7 cellular contexts compared by ENCODE assay signal in the genomic region with DNA sequence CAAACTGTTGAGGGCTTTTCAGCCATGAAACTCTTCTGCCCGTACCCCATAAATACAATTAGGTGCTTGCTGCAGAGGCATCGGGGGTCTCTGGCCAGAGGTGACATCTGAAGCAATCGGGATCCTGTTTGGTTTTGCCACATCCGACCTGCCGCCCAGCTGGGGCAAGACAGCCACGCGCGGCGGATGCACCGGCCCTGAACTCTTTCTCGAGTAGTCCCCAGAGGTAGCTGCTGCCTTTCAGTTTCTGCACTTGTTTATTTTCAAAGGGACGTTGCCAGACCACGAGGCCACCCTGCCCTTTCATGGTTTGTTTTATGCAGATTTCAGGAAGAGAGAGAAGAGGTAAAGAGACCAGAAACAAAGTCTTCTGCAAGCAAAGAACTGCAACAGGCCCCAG.
DNase-seq lines count a peak whose midpoint lies in the region; ATAC-seq lines count a peak whose summit lies in the region.

No MANE protein-coding gene starts in this region.

- peak overlapping the region; percentile 19 for H3K27ac Mint-ChIP-seq in T-helper 1 cell treated with Interleukin-12 subunit alpha and Interleukin-12 subunit beta and Interleukin-4 antibody, amounts not matched to agents 30 μg/mL and 1 μg/mL, for 36 hours

- peak overlapping the region; percentile 50 for H3K4me3 Mint-ChIP-seq in T-helper 1 cell treated with Interleukin-12 subunit alpha and Interleukin-12 subunit beta and Interleukin-4 antibody, amounts not matched to agents 30 μg/mL and 1 μg/mL, for 36 hours

- DNase-seq in germinal center (ENCODE audit: low spot score): peak; percentile 69
- no peak for DNase-seq in NCI-H510A (lab: John Stamatoyannopoulos, UW)
- no peak for DNase-seq in stimulated activated naive CD4-positive, alpha-beta T cell treated with Interleukin-2 at 50 U/mL for 16 hours (lab: John Stamatoyannopoulos, UW)
- DNase-seq in HuH-7.5 (ENCODE audit: low spot score): no peak

- no peaks in the 10 kb centered on the region for H3K9me3 Mint-ChIP-seq in T-helper 1 cell treated with Interleukin-12 subunit alpha and Interleukin-12 subunit beta and Interleukin-4 antibody, amounts not matched to agents 30 μg/mL and 1 μg/mL, for 36 hours

- H3K4me1 Mint-ChIP-seq in T-helper 1 cell treated with Interleukin-12 subunit alpha and Interleukin-12 subunit beta and Interleukin-4 antibody, amounts not matched to agents 30 μg/mL and 1 μg/mL, for 36 hours (ENCODE audit: low read depth): peaks cover 17% of the 10 kb centered on the region

- H3K27me3 Mint-ChIP-seq in T-helper 1 cell treated with Interleukin-12 subunit alpha and Interleukin-12 subunit beta and Interleukin-4 antibody, amounts not matched to agents 30 μg/mL and 1 μg/mL, for 36 hours (ENCODE audit: low read depth): peaks cover 4% of the 10 kb centered on the region

- H3K36me3 Mint-ChIP-seq in T-helper 1 cell treated with Interleukin-12 subunit alpha and Interleukin-12 subunit beta and Interleukin-4 antibody, amounts not matched to agents 30 μg/mL and 1 μg/mL, for 36 hours (ENCODE audit: low read depth): no peaks in the 10 kb centered on the region

- ATAC-seq in GM19023 (IDR thresholded peaks at IDR 0.05; ENCODE audit: unreplicated experiment) (peak; percentile 86), HG02852 (IDR thresholded peaks at IDR 0.05; ENCODE audit: unreplicated experiment) (peak; percentile 89)
